In genomic region chr16:84777435-84777834, GRCh38 we compare ENCODE assay signal across 29 cellular contexts. TPM values are rescaled to one million over a fixed set of nuclear protein-coding genes. Genes with fewer than 3 reads are reported as not detected.
"Had no signal": no experiment of that assay in that cellular context is flagged by ENCODE, and none has a peak within 500 bp of the region (broad histone marks: within the 10 kb centered on the region; RNA-seq: fewer than 3 reads in every experiment).

No MANE protein-coding gene starts in this region.

- H3K9me3 ChIP-seq: Peyer's patch, SJSA1, SK-N-SH had no signal

- H3K9ac ChIP-seq: KMS-11, SK-N-SH had no signal

- H3K4me3 ChIP-seq: Peyer's patch, SJSA1 had no signal

- H3K4me3 Mint-ChIP-seq: activated CD4-positive, alpha-beta T cell treated with anti-CD3 and anti-CD28 coated beads, Interleukin-2, amount 10 ng/mL, durations not matched to agents 24 days and 14 days; activated CD8-positive, alpha-beta T cell treated with anti-CD3 and anti-CD28 coated beads, Interleukin-2, amount 10 ng/mL, durations not matched to agents 7 days and 5 days; activated naive CD4-positive, alpha-beta T cell treated with anti-CD3 and anti-CD28 coated beads for 36 hours; activated T-cell treated with anti-CD3 and anti-CD28 coated beads, Interleukin-2, amount 50 U/mL, for 24 hours; T-helper 1 cell treated with Interleukin-12 subunit alpha and Interleukin-12 subunit beta and Interleukin-4 antibody, amounts not matched to agents 30 μg/mL and 1 μg/mL, for 36 hours; T-helper 2 cell treated with Interferon-gamma antibody and Interleukin-4, amounts not matched to agents 5 μg/mL and 100 μg/mL, for 36 hours had no signal

- ATAC-seq: activated CD8-positive, alpha-beta T cell treated with anti-CD3 and anti-CD28 coated beads, Interleukin-2, amount 10 ng/mL, durations not matched to agents 7 days and 5 days; activated naive CD4-positive, alpha-beta T cell treated with anti-CD3 and anti-CD28 coated beads, Interleukin-2, amount 50 U/mL, for 72 hours; PC-3 had no signal

- H3K27me3 ChIP-seq: brain microvascular endothelial cell, Peyer's patch, SJSA1 had no signal

- H3K4me2 ChIP-seq: KMS-11, SK-N-SH had no signal

- H3K4me1 ChIP-seq: Peyer's patch, SJSA1 had no signal

- H3K27ac Mint-ChIP-seq: activated CD4-positive, alpha-beta T cell treated with anti-CD3 and anti-CD28 coated beads, Interleukin-2, amount 10 ng/mL, durations not matched to agents 24 days and 14 days; activated CD8-positive, alpha-beta T cell treated with anti-CD3 and anti-CD28 coated beads, Interleukin-2, amount 10 ng/mL, durations not matched to agents 7 days and 5 days; activated naive CD4-positive, alpha-beta T cell treated with anti-CD3 and anti-CD28 coated beads for 36 hours; T-helper 1 cell treated with Interleukin-12 subunit alpha and Interleukin-12 subunit beta and Interleukin-4 antibody, amounts not matched to agents 30 μg/mL and 1 μg/mL, for 36 hours; T-helper 2 cell treated with Interferon-gamma antibody and Interleukin-4, amounts not matched to agents 5 μg/mL and 100 μg/mL, for 36 hours had no signal

- H3K4me1 Mint-ChIP-seq: activated CD4-positive, alpha-beta T cell treated with anti-CD3 and anti-CD28 coated beads, Interleukin-2, amount 10 ng/mL, durations not matched to agents 24 days and 14 days had no signal

- DNase-seq: activated CD4-positive, alpha-beta T cell treated with anti-CD3 and anti-CD28 coated beads, Interleukin-2, amount 10 ng/mL, durations not matched to agents 24 days and 14 days; activated CD4-positive, alpha-beta T cell treated with anti-CD3 and anti-CD28 coated beads, Interleukin-2, amount 50 U/mL, for 48 hours; activated CD8-positive, alpha-beta T cell treated with anti-CD3 and anti-CD28 coated beads, Interleukin-2, amount 10 ng/mL, durations not matched to agents 7 days and 5 days; activated gamma-delta T cell treated with Interleukin-2 at 50 U/mL for 16 hours; activated naive CD4-positive, alpha-beta T cell treated with anti-CD3 and anti-CD28 coated beads for 36 hours; activated T-cell treated with anti-CD3 and anti-CD28 coated beads, Interleukin-2, amount 50 U/mL, for 24 hours; amniotic stem cell; aorta; brain microvascular endothelial cell; central memory CD4-positive, alpha-beta T cell; NCI-H1092 treated with DMSO at 0.1 percent for 48 hours; NCI-H1417; NCI-H146; NCI-H187; NCI-H2081; NCI-H2171 treated with DMSO at 0.1 percent for 48 hours; NCI-H226; NCI-H524 treated with DMSO at 0.1 percent for 48 hours; NK-92 treated with Interleukin-12 subunit alpha and Interleukin-12 subunit beta, amount 100 ng/mL, for 24 hours; PC-3; Peyer's patch; RPMI8226; SHP77 treated with DMSO at 0.1 percent for 48 hours; SK-N-SH had no signal

- H3K27ac ChIP-seq: brain microvascular endothelial cell, KMS-11, Peyer's patch, SJSA1 had no signal

- H3K9me3 Mint-ChIP-seq: activated CD4-positive, alpha-beta T cell treated with anti-CD3 and anti-CD28 coated beads, Interleukin-2, amount 10 ng/mL, durations not matched to agents 24 days and 14 days; activated naive CD4-positive, alpha-beta T cell treated with anti-CD3 and anti-CD28 coated beads for 36 hours; activated naive CD4-positive, alpha-beta T cell treated with anti-CD3 and anti-CD28 coated beads, Interleukin-2, amount 50 U/mL, for 72 hours; activated T-cell treated with anti-CD3 and anti-CD28 coated beads, Interleukin-2, amount 50 U/mL, for 24 hours; T-helper 1 cell treated with Interleukin-12 subunit alpha and Interleukin-12 subunit beta and Interleukin-4 antibody, amounts not matched to agents 30 μg/mL and 1 μg/mL, for 36 hours; T-helper 2 cell treated with Interferon-gamma antibody and Interleukin-4, amounts not matched to agents 5 μg/mL and 100 μg/mL, for 36 hours had no signal

- H3K27me3 Mint-ChIP-seq: activated CD4-positive, alpha-beta T cell treated with anti-CD3 and anti-CD28 coated beads, Interleukin-2, amount 10 ng/mL, durations not matched to agents 24 days and 14 days; activated T-cell treated with anti-CD3 and anti-CD28 coated beads, Interleukin-2, amount 50 U/mL, for 24 hours had no signal

RNA-seq across cellular contexts. Expression of gene CRISPLD2, which starts 42.4 kb away (rescaled TPM):
- total RNA-seq: activated CD8-positive, alpha-beta T cell treated with anti-CD3 and anti-CD28 coated beads, Interleukin-2, amount 10 ng/mL, durations not matched to agents 7 days and 5 days had no signal
